ENCODE assay signal across 11 cellular contexts in genomic region chr10:46523881-46524470, GRCh38.
DNase-seq lines count a peak whose midpoint lies in the region; ATAC-seq and TF ChIP-seq lines count a peak whose summit lies in the region.
"Had no signal": no experiment of that assay in that cellular context is flagged by ENCODE, and none has a peak within 500 bp of the region (broad histone marks: within the 10 kb centered on the region; RNA-seq: fewer than 3 reads in every experiment).

No MANE protein-coding gene starts in this region.

- no peak overlapping the region for H3K4me3 ChIP-seq in WERI-Rb-1 (ENCODE audit: low read depth, low read length)
- H3K4me3 ChIP-seq: neural progenitor cell had no signal

- no peaks in the 10 kb centered on the region for H3K9me3 Mint-ChIP-seq in stimulated activated naive CD8-positive, alpha-beta T cell treated with anti-CD3 and anti-CD28 coated beads, Interleukin-15, amount 100 ng/mL, for 72 hours
- no peaks in the 10 kb centered on the region for H3K9me3 Mint-ChIP-seq in stimulated activated effector memory CD8-positive, alpha-beta T cell treated with anti-CD3 and anti-CD28 coated beads, Interleukin-12 subunit alpha, Interleukin-12 subunit beta, amount 100 ng/mL, for 72 hours
- H3K9me3 Mint-ChIP-seq: neural progenitor cell; stimulated activated memory B cell treated with anti-CD40 and anti-IgM and Interleukin-4, amounts not matched to agents 10 μg/mL and 1 μg/mL and 100 μg/mL, for 72 hours had no signal

- ATAC-seq in stimulated activated naive CD8-positive, alpha-beta T cell treated with anti-CD3 and anti-CD28 coated beads, Interleukin-15, Interleukin-2, amounts not matched to agents 100 U/mL and 50 U/mL, for 24 hours, result no peak
- no peak for ATAC-seq in stimulated activated naive CD8-positive, alpha-beta T cell treated with anti-CD3 and anti-CD28 coated beads, Interleukin-15, amount 100 ng/mL, for 72 hours
- ATAC-seq in GM21526 (IDR thresholded peaks at IDR 0.05; ENCODE audit: low FRiP score, unreplicated experiment) (no peak), HG02798 (IDR thresholded peaks at IDR 0.05; ENCODE audit: poor library complexity, unreplicated experiment) (no peak)
- no peak for ATAC-seq in stimulated activated effector memory CD8-positive, alpha-beta T cell treated with anti-CD3 and anti-CD28 coated beads, Interleukin-12 subunit alpha, Interleukin-12 subunit beta, amount 100 ng/mL, for 72 hours

- H3K9me3 ChIP-seq in WERI-Rb-1 (ENCODE audit: severe bottlenecking), result peaks cover 3% of the 10 kb centered on the region

- no peaks in the 10 kb centered on the region for H3K4me1 Mint-ChIP-seq in stimulated activated naive CD8-positive, alpha-beta T cell treated with anti-CD3 and anti-CD28 coated beads, Interleukin-15, amount 100 ng/mL, for 72 hours
- H3K4me1 Mint-ChIP-seq in stimulated activated effector memory CD8-positive, alpha-beta T cell treated with anti-CD3 and anti-CD28 coated beads, Interleukin-12 subunit alpha, Interleukin-12 subunit beta, amount 100 ng/mL, for 72 hours, result no peaks in the 10 kb centered on the region
- H3K4me1 Mint-ChIP-seq: neural progenitor cell; stimulated activated memory B cell treated with anti-CD40 and anti-IgM and Interleukin-4, amounts not matched to agents 10 μg/mL and 1 μg/mL and 100 μg/mL, for 72 hours had no signal

- peak; percentile 3 for DNase-seq in stimulated activated naive CD8-positive, alpha-beta T cell treated with anti-CD3 and anti-CD28 coated beads, Interleukin-15, Interleukin-2, amounts not matched to agents 100 U/mL and 50 U/mL, for 24 hours
- no peak for DNase-seq in stimulated activated naive CD8-positive, alpha-beta T cell treated with anti-CD3 and anti-CD28 coated beads, Interleukin-15, amount 100 ng/mL, for 72 hours
- DNase-seq in amniotic epithelial cell (ENCODE audit: low read depth) (peak; percentile 81), kidney tubule cell (ENCODE audit: low spot score) (peak; percentile 94), WERI-Rb-1 (no peak)
- DNase-seq in stimulated activated effector memory CD8-positive, alpha-beta T cell treated with anti-CD3 and anti-CD28 coated beads, Interleukin-12 subunit alpha, Interleukin-12 subunit beta, amount 100 ng/mL, for 72 hours (ENCODE audit: low spot score in 2 of 2), result no peak
- DNase-seq: foreskin melanocyte had no signal

- H3K27ac Mint-ChIP-seq in stimulated activated naive CD8-positive, alpha-beta T cell treated with anti-CD3 and anti-CD28 coated beads, Interleukin-15, amount 100 ng/mL, for 72 hours, result no peak overlapping the region
- no peak overlapping the region for H3K27ac Mint-ChIP-seq in stimulated activated effector memory CD8-positive, alpha-beta T cell treated with anti-CD3 and anti-CD28 coated beads, Interleukin-12 subunit alpha, Interleukin-12 subunit beta, amount 100 ng/mL, for 72 hours
- H3K27ac Mint-ChIP-seq: neural progenitor cell; stimulated activated memory B cell treated with anti-CD40 and anti-IgM and Interleukin-4, amounts not matched to agents 10 μg/mL and 1 μg/mL and 100 μg/mL, for 72 hours had no signal

- H3K36me3 ChIP-seq in WERI-Rb-1, result no peaks in the 10 kb centered on the region
- H3K36me3 ChIP-seq: neural progenitor cell had no signal

- no peaks in the 10 kb centered on the region for H3K27me3 ChIP-seq in WERI-Rb-1 (ENCODE audit: insufficient read depth, low read depth, severe bottlenecking)
- H3K27me3 ChIP-seq: neural progenitor cell had no signal

- no peak overlapping the region for H3K27ac ChIP-seq in WERI-Rb-1
- H3K27ac ChIP-seq: neural progenitor cell had no signal

- no peaks in the 10 kb centered on the region for H3K27me3 Mint-ChIP-seq in stimulated activated naive CD8-positive, alpha-beta T cell treated with anti-CD3 and anti-CD28 coated beads, Interleukin-15, amount 100 ng/mL, for 72 hours
- H3K27me3 Mint-ChIP-seq: stimulated activated memory B cell treated with anti-CD40 and anti-IgM and Interleukin-4, amounts not matched to agents 10 μg/mL and 1 μg/mL and 100 μg/mL, for 72 hours had no signal

- H3K36me3 Mint-ChIP-seq in stimulated activated effector memory CD8-positive, alpha-beta T cell treated with anti-CD3 and anti-CD28 coated beads, Interleukin-12 subunit alpha, Interleukin-12 subunit beta, amount 100 ng/mL, for 72 hours, result no peaks in the 10 kb centered on the region
- H3K36me3 Mint-ChIP-seq: neural progenitor cell; stimulated activated memory B cell treated with anti-CD40 and anti-IgM and Interleukin-4, amounts not matched to agents 10 μg/mL and 1 μg/mL and 100 μg/mL, for 72 hours had no signal

- no peak for TF ChIP-seq CTCF in WERI-Rb-1 (IDR thresholded peaks at IDR 0.05; ENCODE audit: low read depth, low read length)

- no peak overlapping the region for H3K4me3 Mint-ChIP-seq in stimulated activated naive CD8-positive, alpha-beta T cell treated with anti-CD3 and anti-CD28 coated beads, Interleukin-15, amount 100 ng/mL, for 72 hours
- no peak overlapping the region for H3K4me3 Mint-ChIP-seq in stimulated activated effector memory CD8-positive, alpha-beta T cell treated with anti-CD3 and anti-CD28 coated beads, Interleukin-12 subunit alpha, Interleukin-12 subunit beta, amount 100 ng/mL, for 72 hours
- H3K4me3 Mint-ChIP-seq: neural progenitor cell; stimulated activated memory B cell treated with anti-CD40 and anti-IgM and Interleukin-4, amounts not matched to agents 10 μg/mL and 1 μg/mL and 100 μg/mL, for 72 hours had no signal

Comparison
In these comparisons a context has a peak if more than half of its experiments do, and no peak if none do; other contexts are left out.
1. DNase-seq: peak in stimulated activated naive CD8-positive, alpha-beta T cell treated with anti-CD3 and anti-CD28 coated beads, Interleukin-15, Interleukin-2, amounts not matched to agents 100 U/mL and 50 U/mL, for 24 hours (single experiment), amniotic epithelial cell (single experiment) and kidney tubule cell (single experiment); none in stimulated activated naive CD8-positive, alpha-beta T cell treated with anti-CD3 and anti-CD28 coated beads, Interleukin-15, amount 100 ng/mL, for 72 hours (0 of 2), stimulated activated effector memory CD8-positive, alpha-beta T cell treated with anti-CD3 and anti-CD28 coated beads, Interleukin-12 subunit alpha, Interleukin-12 subunit beta, amount 100 ng/mL, for 72 hours (0 of 2) and WERI-Rb-1 (single experiment).